Comparison of ENCODE assay signal across 1 cellular context in genomic region chr3:138332472-138333073, GRCh38.
TF ChIP-seq lines count a peak whose summit lies in the region.

No MANE protein-coding gene starts in this region.

TF ChIP-seq in SK-N-SH treated with all-trans-retinoic acid at 6 μM for 48 hours, 23 proteins besides CTCF, POLR2A, EP300 and RAD21 (continued from another document):
- no peak for TF ChIP-seq TSHZ2 (CRISPR knock-in tag; IDR thresholded peaks at IDR 0.05)
- no peak for TF ChIP-seq RARB (CRISPR knock-in tag; IDR thresholded peaks at IDR 0.05)
